ENCODE assay signal across 13 cellular contexts in the genomic region with DNA sequence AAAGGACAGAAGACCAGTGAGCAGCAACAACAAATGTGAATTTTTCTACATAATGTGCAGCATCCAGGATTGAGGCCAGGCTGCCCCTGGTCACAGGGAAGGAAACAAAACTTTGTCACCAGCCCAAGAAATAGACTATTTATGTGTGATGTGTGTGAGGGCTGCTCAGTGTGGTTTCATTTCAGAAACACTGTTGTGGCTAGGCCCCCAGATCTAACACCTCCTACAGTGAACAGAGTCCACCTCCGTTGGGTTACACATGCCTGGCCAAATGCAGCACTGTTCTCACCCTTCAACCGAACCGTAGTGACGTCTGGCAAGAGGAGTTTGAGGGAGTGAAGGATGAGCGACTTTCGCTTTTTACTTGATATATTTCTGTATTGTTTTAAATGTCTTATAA.
DNase-seq lines count a peak whose midpoint lies in the region; ATAC-seq and TF ChIP-seq lines count a peak whose summit lies in the region.
"Had no signal": no experiment of that assay in that cellular context is flagged by ENCODE, and none has a peak within 500 bp of the region (broad histone marks: within the 10 kb centered on the region; RNA-seq: fewer than 3 reads in every experiment).

No MANE protein-coding gene starts in this region.

- no peak overlapping the region for H3K27ac Mint-ChIP-seq in endodermal cell

- 90 to 94% methylated on average over 2 to 4 of the region's 6 CpGs for WGBS in endodermal cell (ENCODE audit: insufficient coverage in 1 of 2, insufficient read length in 1 of 2), 2 experiments

- no peaks in the 10 kb centered on the region for H3K36me3 ChIP-seq in endodermal cell (ENCODE audit: control insufficient read depth, insufficient read depth, low read length)
- H3K36me3 ChIP-seq: esophagus muscularis mucosa, right atrium auricular region had no signal

- no peaks in the 10 kb centered on the region for H3K9me3 Mint-ChIP-seq in endodermal cell
- H3K9me3 Mint-ChIP-seq: stimulated activated naive B cell treated with anti-CD40 and anti-IgM and Interleukin-4, amounts not matched to agents 10 μg/mL and 1 μg/mL and 100 μg/mL, for 72 hours had no signal

- peaks cover 22% of the 10 kb centered on the region for H3K4me1 Mint-ChIP-seq in endodermal cell

- intact Hi-C loops in left colon (cut with DNase I, micrococcal nuclease), result no loop called here

- no peak for TF ChIP-seq CTCF in endodermal cell (conservative IDR thresholded peaks at IDR 0.05)

- no peak overlapping the region for H3K27ac ChIP-seq in endodermal cell (ENCODE audit: low read depth, low read length)
- H3K27ac ChIP-seq: esophagus muscularis mucosa, right atrium auricular region had no signal

- no peaks in the 10 kb centered on the region for H3K27me3 Mint-ChIP-seq in endodermal cell (ENCODE audit: insufficient read depth)
- H3K27me3 Mint-ChIP-seq: stimulated activated naive B cell treated with anti-CD40 and anti-IgM and Interleukin-4, amounts not matched to agents 10 μg/mL and 1 μg/mL and 100 μg/mL, for 72 hours had no signal

- H3K27me3 ChIP-seq in endodermal cell (ENCODE audit: control insufficient read depth, insufficient read depth, low read length, poor library complexity, severe bottlenecking), result no peaks in the 10 kb centered on the region
- H3K27me3 ChIP-seq: esophagus muscularis mucosa, right atrium auricular region had no signal

- H3K9ac ChIP-seq in endodermal cell (ENCODE audit: extremely low read depth, low read length, poor library complexity, severe bottlenecking), result no peak overlapping the region

- ATAC-seq in GM18502 (IDR thresholded peaks at IDR 0.05; ENCODE audit: poor library complexity, unreplicated experiment), result peak; percentile 62
- ATAC-seq in GM21360 (IDR thresholded peaks at IDR 0.05; ENCODE audit: unreplicated experiment), result peak; percentile 73
- peak; percentile 63 for ATAC-seq in HG03159 (IDR thresholded peaks at IDR 0.05; ENCODE audit: unreplicated experiment)
- peak; percentile 22 for ATAC-seq in left colon
- no peak for ATAC-seq in GM21737 (IDR thresholded peaks at IDR 0.05; ENCODE audit: unreplicated experiment)
- ATAC-seq in GM21717 (IDR thresholded peaks at IDR 0.05; ENCODE audit: unreplicated experiment), result no peak
- ATAC-seq: stimulated activated naive B cell treated with anti-CD40 and anti-IgM and Interleukin-4, amounts not matched to agents 10 μg/mL and 1 μg/mL and 100 μg/mL, for 72 hours had no signal

- no peaks in the 10 kb centered on the region for H3K36me3 Mint-ChIP-seq in endodermal cell (ENCODE audit: low read depth)

- no peak for DNase-seq in left colon
- DNase-seq in glomerular visceral epithelial cell (ENCODE audit: extremely low spot score), result no peak
- no peak for DNase-seq in endodermal cell
- DNase-seq: Karpas-422; left cardiac atrium; stimulated activated naive B cell treated with anti-CD40 and anti-IgM and Interleukin-4, amounts not matched to agents 10 μg/mL and 1 μg/mL and 100 μg/mL, for 72 hours had no signal

- no peak overlapping the region for H3K4me3 Mint-ChIP-seq in endodermal cell
- H3K4me3 Mint-ChIP-seq: stimulated activated naive B cell treated with anti-CD40 and anti-IgM and Interleukin-4, amounts not matched to agents 10 μg/mL and 1 μg/mL and 100 μg/mL, for 72 hours had no signal

- H3K9me3 ChIP-seq in endodermal cell (ENCODE audit: control insufficient read depth, low read length), result no peaks in the 10 kb centered on the region
- H3K9me3 ChIP-seq: esophagus muscularis mucosa, right atrium auricular region had no signal

- H3K4me1 ChIP-seq in endodermal cell (ENCODE audit: control insufficient read depth, insufficient read depth, low read length), result no peaks in the 10 kb centered on the region

- H3K4me3 ChIP-seq in endodermal cell (ENCODE audit: low read length), result no peak overlapping the region
- H3K4me3 ChIP-seq: esophagus muscularis mucosa, right atrium auricular region had no signal

Comparison
In these comparisons a context has a peak if more than half of its experiments do, and no peak if none do; other contexts are left out.
1. ATAC-seq: peak in GM18502 (single experiment), GM21360 (single experiment), HG03159 (single experiment) and left colon (single experiment); none in GM21737 (single experiment) and GM21717 (single experiment).